8 cellular contexts compared by ENCODE assay signal in the genomic region with DNA sequence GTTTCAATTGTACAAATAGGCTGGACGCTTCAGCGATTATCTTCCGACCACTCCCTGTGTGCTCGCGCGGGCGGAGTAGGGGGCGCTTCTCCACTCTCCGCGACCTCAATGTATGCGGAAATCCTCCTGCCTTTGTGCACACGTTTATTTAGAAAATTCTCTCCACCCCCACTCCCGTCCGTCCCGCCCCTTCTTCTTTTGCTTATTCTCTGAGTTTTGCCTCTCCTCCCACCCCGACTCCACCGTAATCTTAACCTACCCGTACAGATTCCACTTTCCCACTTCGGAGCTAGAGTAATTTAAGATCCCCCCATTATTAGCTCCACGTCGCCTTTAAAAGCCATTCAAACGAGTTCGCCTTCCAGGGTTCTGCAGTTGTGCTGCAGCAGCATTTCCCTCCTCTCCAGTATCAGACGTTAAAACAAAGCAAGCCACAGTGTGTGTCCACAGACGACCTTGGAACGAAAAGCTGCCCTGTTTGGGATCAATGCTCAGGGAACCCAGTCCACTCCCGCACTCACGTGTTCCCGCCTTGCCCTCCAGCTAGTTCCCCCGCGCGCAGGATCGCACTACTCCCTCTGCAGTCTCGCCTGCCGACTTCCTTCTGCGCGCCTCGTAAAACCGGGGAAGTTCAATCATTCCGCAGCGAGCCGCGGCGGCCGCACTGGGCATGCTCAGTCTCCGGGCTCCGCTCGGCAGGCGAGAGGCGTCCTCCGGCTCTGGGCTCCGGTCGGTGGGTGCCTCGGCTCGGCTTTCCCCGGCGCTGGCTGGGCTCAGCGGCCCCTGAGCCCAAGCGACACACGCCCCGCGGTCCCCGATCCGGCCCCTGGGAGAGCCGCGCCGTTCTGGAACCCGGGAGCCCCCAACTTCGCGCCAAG. TPM values are rescaled to one million over a fixed set of nuclear protein-coding genes. Genes with fewer than 3 reads are reported as not detected.
DNase-seq lines count a peak whose midpoint lies in the region; ATAC-seq and TF ChIP-seq lines count a peak whose summit lies in the region.

A gene with protein sequence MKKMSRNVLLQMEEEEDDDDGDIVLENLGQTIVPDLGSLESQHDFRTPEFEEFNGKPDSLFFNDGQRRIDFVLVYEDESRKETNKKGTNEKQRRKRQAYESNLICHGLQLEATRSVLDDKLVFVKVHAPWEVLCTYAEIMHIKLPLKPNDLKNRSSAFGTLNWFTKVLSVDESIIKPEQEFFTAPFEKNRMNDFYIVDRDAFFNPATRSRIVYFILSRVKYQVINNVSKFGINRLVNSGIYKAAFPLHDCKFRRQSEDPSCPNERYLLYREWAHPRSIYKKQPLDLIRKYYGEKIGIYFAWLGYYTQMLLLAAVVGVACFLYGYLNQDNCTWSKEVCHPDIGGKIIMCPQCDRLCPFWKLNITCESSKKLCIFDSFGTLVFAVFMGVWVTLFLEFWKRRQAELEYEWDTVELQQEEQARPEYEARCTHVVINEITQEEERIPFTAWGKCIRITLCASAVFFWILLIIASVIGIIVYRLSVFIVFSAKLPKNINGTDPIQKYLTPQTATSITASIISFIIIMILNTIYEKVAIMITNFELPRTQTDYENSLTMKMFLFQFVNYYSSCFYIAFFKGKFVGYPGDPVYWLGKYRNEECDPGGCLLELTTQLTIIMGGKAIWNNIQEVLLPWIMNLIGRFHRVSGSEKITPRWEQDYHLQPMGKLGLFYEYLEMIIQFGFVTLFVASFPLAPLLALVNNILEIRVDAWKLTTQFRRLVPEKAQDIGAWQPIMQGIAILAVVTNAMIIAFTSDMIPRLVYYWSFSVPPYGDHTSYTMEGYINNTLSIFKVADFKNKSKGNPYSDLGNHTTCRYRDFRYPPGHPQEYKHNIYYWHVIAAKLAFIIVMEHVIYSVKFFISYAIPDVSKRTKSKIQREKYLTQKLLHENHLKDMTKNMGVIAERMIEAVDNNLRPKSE (plus strand): TSS at position 677 of the 878 bp plus-strand sequence. CDS start 227 bp downstream, outside the sequence.

- peak; percentile 55 for TF ChIP-seq CTCF in PC-9 (conservative IDR thresholded peaks at IDR 0.05)
- peak; percentile 44 for TF ChIP-seq CTCF in epithelial cell of proximal tubule (conservative IDR thresholded peaks at IDR 0.05; ENCODE audit: low read depth, low read length)

- H3K9me3 ChIP-seq in PC-9 (ENCODE audit: insufficient read depth, low read depth) = no peaks in the 10 kb centered on the region
- no peaks in the 10 kb centered on the region for H3K9me3 ChIP-seq in mucosa of stomach (ENCODE audit: control insufficient read depth, low read length)

- peak within 1 kb of the TSS; percentile 86 for H3K4me3 ChIP-seq in PC-9
- peak within 1 kb of the TSS; percentile 89 for H3K4me3 ChIP-seq in epithelial cell of proximal tubule (ENCODE audit: low read depth, low read length)
- H3K4me3 ChIP-seq in mucosa of stomach (ENCODE audit: low read length) = peak within 1 kb of the TSS; percentile 73

- peaks cover 2% of the 10 kb centered on the region for H3K36me3 Mint-ChIP-seq in IgD-negative memory B cell

- intact Hi-C loops in PC-9 (cut with micrococcal nuclease; ENCODE audit: unreplicated experiment) = loop anchor here (1.0 to 5.0 kb wide), 6 partner anchors 19 to 512 kb away; a partner anchor contains a TSS

- H3K9me3 Mint-ChIP-seq in IgD-negative memory B cell = no peaks in the 10 kb centered on the region

- BruUV-seq in PC-9 (replicated peaks; lab: Mats Ljungman, UMichigan) = no TSS peak

- peak; percentile 97 for DNase-seq in DMS53 treated with DMSO at 0.1 percent for 48 hours (lab: John Stamatoyannopoulos, UW; ENCODE audit: unreplicated experiment)
- peak; percentile 76 to 80 for DNase-seq in PC-9
- DNase-seq in activated T-cell treated with anti-CD3 and anti-CD28 coated beads for 48 hours (ENCODE audit: low read depth) = peak; percentile 80
- DNase-seq in epithelial cell of proximal tubule (ENCODE audit: low read depth) = no peak
- peak; percentile 60 for DNase-seq in stimulated activated CD8-positive, alpha-beta memory T cell treated with anti-CD3 and anti-CD28 coated beads, Interleukin-7, amount 100 ng/mL, for 24 hours (ENCODE audit: low read depth)

- H3K4me1 ChIP-seq in PC-9 (replicated peaks; ENCODE audit: insufficient read depth) (peaks cover 38% of the 10 kb centered on the region), mucosa of stomach (ENCODE audit: control insufficient read depth, insufficient read depth, low read length) (no peaks in the 10 kb centered on the region)

- no peaks in the 10 kb centered on the region; the same call in 1 of the 2 replicates for H3K9me2 ChIP-seq in PC-9 (ENCODE audit: insufficient read depth)

- no peaks in the 10 kb centered on the region for H3K27me3 Mint-ChIP-seq in IgD-negative memory B cell

- H2AFZ ChIP-seq in PC-9 = peak within 1 kb of the TSS; percentile 80

- ATAC-seq in GM21576 (IDR thresholded peaks at IDR 0.05; ENCODE audit: unreplicated experiment) = peak; percentile 65

- H3F3A ChIP-seq in PC-9 (ENCODE audit: insufficient read depth, low read depth) = peaks cover 46% of the 10 kb centered on the region

- H3K4me1 Mint-ChIP-seq in IgD-negative memory B cell = peaks cover 14 to 37% (median 26%) of the 10 kb centered on the region in 3 donors

- H3K27ac Mint-ChIP-seq in IgD-negative memory B cell = peak within 1 kb of the TSS; percentile 72 to 92 (median 87)

- CTCF ChIA-PET in PC-9 (lab: Charles Lee) = interaction anchor here (0.5 to 1.6 kb wide), 4 partner anchors 8 to 134 kb away, joined by 3 to 6 read pairs (median 3); no protein-coding TSS in a partner anchor

- H4K20me1 ChIP-seq in PC-9 (ENCODE audit: insufficient read depth) = no peaks in the 10 kb centered on the region

- peak within 1 kb of the TSS; percentile 83 for H3K4me2 ChIP-seq in PC-9

- POLR2A ChIA-PET in PC-9 (lab: Charles Lee; ENCODE audit: unreplicated experiment) = interaction anchor here (0.5 to 1.1 kb wide), 6 partner anchors 20 to 1319 kb away, joined by 3 to 11 read pairs (median 4); no protein-coding TSS in a partner anchor

- H3K4me3 Mint-ChIP-seq in IgD-negative memory B cell = peak within 1 kb of the TSS; percentile 88 to 99 (median 98)

- H3K36me3 ChIP-seq in PC-9 (ENCODE audit: low read depth) (no peaks in the 10 kb centered on the region), mucosa of stomach (ENCODE audit: control insufficient read depth, insufficient read depth, low read length) (no peaks in the 10 kb centered on the region)

- no peaks in the 10 kb centered on the region for H3K27me3 ChIP-seq in PC-9 (ENCODE audit: insufficient read depth, low read depth)
- no peaks in the 10 kb centered on the region for H3K27me3 ChIP-seq in mucosa of stomach (ENCODE audit: control insufficient read depth, insufficient read depth, low read length)

- H3K9ac ChIP-seq in mucosa of stomach (ENCODE audit: low read length) = peak within 1 kb of the TSS; percentile 81

- H3K79me2 ChIP-seq in PC-9 (ENCODE audit: low read depth) = peaks cover 74% of the 10 kb centered on the region

- H3K27ac ChIP-seq in PC-9 = peak within 1 kb of the TSS; percentile 93

RNA-seq across cellular contexts. Expression of the gene that starts here (rescaled TPM):
- polyA plus RNA-seq in IgD-negative memory B cell = 18.0 TPM
- total RNA-seq in PC-9 (2021) (46.1 and 51.4 TPM in 2 replicates), epithelial cell of proximal tubule (37.4 and 57.6 TPM in 2 replicates)
